ENCODE assay signal across 1 cellular context in genomic region chr7:151013356-151013727, GRCh38.
TF ChIP-seq lines count a peak whose summit lies in the region.

No MANE protein-coding gene starts in this region.

TF ChIP-seq in K562, 482 proteins besides CTCF, POLR2A, EP300 and RAD21:
- peak; percentile 5; the same call in 1 of the 2 replicates for TF ChIP-seq VEZF1 (CRISPR knock-in tag; IDR thresholded peaks at IDR 0.05)
- 0 out of 2 replicates have a peak, but pooled peaks have one; percentile 6 for TF ChIP-seq USF1 (CRISPR knock-in tag; IDR thresholded peaks at IDR 0.05)
- TF ChIP-seq RBFOX2 (IDR thresholded peaks at IDR 0.05; ENCODE audit: low read depth, low read length), result peak; percentile 35; the same call in 1 of the 2 replicates
- TF ChIP-seq ETV1 (tag; conservative IDR thresholded peaks at IDR 0.05; ENCODE audit: low read depth), result no peak
- peak; percentile 26 for TF ChIP-seq PCBP1 (IDR thresholded peaks at IDR 0.05; ENCODE audit: low read depth, low read length, poor library complexity, severe bottlenecking)
